ENCODE assay signal across 10 cellular contexts in genomic region chr3:188214442-188214841, GRCh38.
DNase-seq lines count a peak whose midpoint lies in the region; ATAC-seq and TF ChIP-seq lines count a peak whose summit lies in the region.
"Had no signal": no experiment of that assay in that cellular context is flagged by ENCODE, and none has a peak within 500 bp of the region (broad histone marks: within the 10 kb centered on the region; RNA-seq: fewer than 3 reads in every experiment).

No MANE protein-coding gene starts in this region.

- H3K36me3 Mint-ChIP-seq in GM23338 (ENCODE audit: low read depth) = peaks cover under 1% of the 10 kb centered on the region; the same call in 1 of the 3 replicates
- peaks cover 10 to 30% of the 10 kb centered on the region in 2 donors for H3K36me3 Mint-ChIP-seq in stimulated activated naive B cell treated with anti-CD40 and anti-IgM and Interleukin-4, amounts not matched to agents 10 μg/mL and 1 μg/mL and 100 μg/mL, for 72 hours
- H3K36me3 Mint-ChIP-seq in activated naive CD4-positive, alpha-beta T cell treated with anti-CD3 and anti-CD28 coated beads for 36 hours (ENCODE audit: low read depth) = peaks cover 7% of the 10 kb centered on the region
- H3K36me3 Mint-ChIP-seq in activated T-helper 17 cell treated with anti-CD3 and anti-CD28 coated beads, Interleukin-2, amount 50 U/mL, for 72 hours (ENCODE audit: low read depth) = peaks cover 6% of the 10 kb centered on the region

- no peak for TF ChIP-seq POLR2A in Peyer's patch (IDR thresholded peaks at IDR 0.05)

- peaks cover 5% of the 10 kb centered on the region for H3K27me3 Mint-ChIP-seq in GM23338 (ENCODE audit: insufficient read depth, low read depth, poor library complexity)
- no peaks in the 10 kb centered on the region for H3K27me3 Mint-ChIP-seq in stimulated activated naive B cell treated with anti-CD40 and anti-IgM and Interleukin-4, amounts not matched to agents 10 μg/mL and 1 μg/mL and 100 μg/mL, for 72 hours
- no peaks in the 10 kb centered on the region for H3K27me3 Mint-ChIP-seq in activated naive CD4-positive, alpha-beta T cell treated with anti-CD3 and anti-CD28 coated beads for 36 hours (ENCODE audit: low read depth)
- H3K27me3 Mint-ChIP-seq in activated T-helper 17 cell treated with anti-CD3 and anti-CD28 coated beads, Interleukin-2, amount 50 U/mL, for 72 hours = no peaks in the 10 kb centered on the region

- H4K20me1 ChIP-seq in GM23338 (replicated peaks; ENCODE audit: insufficient read depth) = no peaks in the 10 kb centered on the region

- H3F3A ChIP-seq in GM23338 (replicated peaks; ENCODE audit: low read depth) = no peaks in the 10 kb centered on the region

- no peak overlapping the region for H2AFZ ChIP-seq in GM23338

- no peak overlapping the region for H3K27ac ChIP-seq in GM23338 (ENCODE audit: low read depth)
- peak overlapping the region; percentile 21 to 87 (median 58) for H3K27ac ChIP-seq in Peyer's patch

- H3K4me2 ChIP-seq in GM23338 = no peak overlapping the region

- TF ChIP-seq CTCF in GM23338 (conservative IDR thresholded peaks at IDR 0.05; ENCODE audit: low read depth in 2 of 2) (no peak), Peyer's patch (IDR thresholded peaks at IDR 0.05) (no peak)

- H3K9me3 ChIP-seq in Peyer's patch = no peaks in the 10 kb centered on the region

- no peak overlapping the region for H3K4me3 Mint-ChIP-seq in GM23338
- peak overlapping the region; percentile 42 to 64 for H3K4me3 Mint-ChIP-seq in stimulated activated naive B cell treated with anti-CD40 and anti-IgM and Interleukin-4, amounts not matched to agents 10 μg/mL and 1 μg/mL and 100 μg/mL, for 72 hours
- H3K4me3 Mint-ChIP-seq in activated naive CD4-positive, alpha-beta T cell treated with anti-CD3 and anti-CD28 coated beads for 36 hours = no peak overlapping the region
- no peak overlapping the region for H3K4me3 Mint-ChIP-seq in activated T-helper 17 cell treated with anti-CD3 and anti-CD28 coated beads, Interleukin-2, amount 50 U/mL, for 72 hours

- H3K4me3 ChIP-seq in GM23338 (no peak overlapping the region), Peyer's patch (peak overlapping the region in 1 of 4 donors; percentile 36)

- DNase-seq in GM23338 (ENCODE audit: low spot score) (no peak), Peyer's patch (no peak), left ventricle myocardium superior (no peak)
- peak; percentile 9 for DNase-seq in stimulated activated naive B cell treated with anti-CD40 and anti-IgM and Interleukin-4, amounts not matched to agents 10 μg/mL and 1 μg/mL and 100 μg/mL, for 72 hours
- no peak for DNase-seq in activated naive CD4-positive, alpha-beta T cell treated with anti-CD3 and anti-CD28 coated beads for 36 hours
- DNase-seq: midbrain, NCI-H2029 had no signal

- H3K36me3 ChIP-seq in GM23338 (ENCODE audit: insufficient read depth) = no peaks in the 10 kb centered on the region
- no peaks in the 10 kb centered on the region for H3K36me3 ChIP-seq in Peyer's patch

- peaks cover 27% of the 10 kb centered on the region for H3K79me2 ChIP-seq in GM23338 (replicated peaks; ENCODE audit: insufficient read depth)

- H3K9me2 ChIP-seq in GM23338 (ENCODE audit: insufficient read depth) = peaks cover under 1% of the 10 kb centered on the region; the same call in 1 of the 2 replicates

- no peaks in the 10 kb centered on the region for H3K9me3 Mint-ChIP-seq in GM23338
- H3K9me3 Mint-ChIP-seq in stimulated activated naive B cell treated with anti-CD40 and anti-IgM and Interleukin-4, amounts not matched to agents 10 μg/mL and 1 μg/mL and 100 μg/mL, for 72 hours = no peaks in the 10 kb centered on the region
- H3K9me3 Mint-ChIP-seq in activated naive CD4-positive, alpha-beta T cell treated with anti-CD3 and anti-CD28 coated beads for 36 hours = no peaks in the 10 kb centered on the region
- H3K9me3 Mint-ChIP-seq in activated T-helper 17 cell treated with anti-CD3 and anti-CD28 coated beads, Interleukin-2, amount 50 U/mL, for 72 hours = no peaks in the 10 kb centered on the region

- peaks cover 40% of the 10 kb centered on the region for H3K4me1 Mint-ChIP-seq in GM23338
- peaks cover 35 to 74% of the 10 kb centered on the region in 2 donors for H3K4me1 Mint-ChIP-seq in stimulated activated naive B cell treated with anti-CD40 and anti-IgM and Interleukin-4, amounts not matched to agents 10 μg/mL and 1 μg/mL and 100 μg/mL, for 72 hours
- H3K4me1 Mint-ChIP-seq in activated naive CD4-positive, alpha-beta T cell treated with anti-CD3 and anti-CD28 coated beads for 36 hours (ENCODE audit: low read depth) = peaks cover 35% of the 10 kb centered on the region
- peaks cover 11% of the 10 kb centered on the region for H3K4me1 Mint-ChIP-seq in activated T-helper 17 cell treated with anti-CD3 and anti-CD28 coated beads, Interleukin-2, amount 50 U/mL, for 72 hours

- no peak for ATAC-seq in GM23338
- ATAC-seq in left ventricle myocardium superior = peak; percentile 17
- ATAC-seq in stimulated activated naive B cell treated with anti-CD40 and anti-IgM and Interleukin-4, amounts not matched to agents 10 μg/mL and 1 μg/mL and 100 μg/mL, for 72 hours (replicated peaks) = peak; percentile 72 to 75
- ATAC-seq in GM18861 (IDR thresholded peaks at IDR 0.05; ENCODE audit: unreplicated experiment) = no peak
- ATAC-seq in GM19035 (IDR thresholded peaks at IDR 0.05; ENCODE audit: unreplicated experiment) = no peak
- ATAC-seq in activated T-helper 17 cell treated with anti-CD3 and anti-CD28 coated beads, Interleukin-2, amount 50 U/mL, for 72 hours (replicated peaks) = no peak

- CTCF ChIA-PET in activated naive CD4-positive, alpha-beta T cell treated with anti-CD3 and anti-CD28 coated beads for 36 hours (lab: Charles Lee) = interaction anchor here (0.6 kb wide), 1 partner anchor 12 kb away, joined by 3 read pairs; no protein-coding TSS in a partner anchor

- H3K4me1 ChIP-seq in GM23338 (ENCODE audit: insufficient read depth) (peaks cover 3% of the 10 kb centered on the region; the same call in 1 of the 2 replicates), Peyer's patch (peaks cover 0 to 63% (median 3%) of the 10 kb centered on the region in 4 donors)

- intact Hi-C loops in left ventricle myocardium superior (cut with micrococcal nuclease) = no loop called here
- intact Hi-C loops in activated naive CD4-positive, alpha-beta T cell treated with anti-CD3 and anti-CD28 coated beads for 36 hours (cut with micrococcal nuclease) = no loop called here

- no peaks in the 10 kb centered on the region for H3K27me3 ChIP-seq in GM23338 (ENCODE audit: insufficient read depth)
- H3K27me3 ChIP-seq in Peyer's patch = no peaks in the 10 kb centered on the region

- peak overlapping the region; percentile 41; the same call in 1 of the 2 replicates for H3K27ac Mint-ChIP-seq in GM23338
- peak overlapping the region; percentile 95 for H3K27ac Mint-ChIP-seq in stimulated activated naive B cell treated with anti-CD40 and anti-IgM and Interleukin-4, amounts not matched to agents 10 μg/mL and 1 μg/mL and 100 μg/mL, for 72 hours
- no peak overlapping the region for H3K27ac Mint-ChIP-seq in activated naive CD4-positive, alpha-beta T cell treated with anti-CD3 and anti-CD28 coated beads for 36 hours
- H3K27ac Mint-ChIP-seq in activated T-helper 17 cell treated with anti-CD3 and anti-CD28 coated beads, Interleukin-2, amount 50 U/mL, for 72 hours = no peak overlapping the region

TF ChIP-seq in GM23338, 12 proteins besides CTCF, POLR2A, EP300 and RAD21:
- TF ChIP-seq EZH2 (IDR thresholded peaks at IDR 0.05; ENCODE audit: low read depth, unreplicated experiment) (no peak), REST (IDR thresholded peaks at IDR 0.05; ENCODE audit: unreplicated experiment) (no peak), ETS1 (IDR thresholded peaks at IDR 0.05) (no peak), EZH2phosphoT487 (IDR thresholded peaks at IDR 0.05; ENCODE audit: unreplicated experiment) (no peak)

Comparison
In these comparisons a context has a peak if more than half of its experiments do, and no peak if none do; other contexts are left out.
1. ATAC-seq: peak in left ventricle myocardium superior (single experiment) and stimulated activated naive B cell treated with anti-CD40 and anti-IgM and Interleukin-4, amounts not matched to agents 10 μg/mL and 1 μg/mL and 100 μg/mL, for 72 hours (2 of 2); none in GM23338 (single experiment), GM18861 (single experiment), GM19035 (single experiment) and activated T-helper 17 cell treated with anti-CD3 and anti-CD28 coated beads, Interleukin-2, amount 50 U/mL, for 72 hours (single experiment).
2. H3K27ac Mint-ChIP-seq: peak in GM23338 (single experiment) and stimulated activated naive B cell treated with anti-CD40 and anti-IgM and Interleukin-4, amounts not matched to agents 10 μg/mL and 1 μg/mL and 100 μg/mL, for 72 hours (single experiment); none in activated naive CD4-positive, alpha-beta T cell treated with anti-CD3 and anti-CD28 coated beads for 36 hours (single experiment) and activated T-helper 17 cell treated with anti-CD3 and anti-CD28 coated beads, Interleukin-2, amount 50 U/mL, for 72 hours (single experiment).
3. H3K4me3 Mint-ChIP-seq: peak in stimulated activated naive B cell treated with anti-CD40 and anti-IgM and Interleukin-4, amounts not matched to agents 10 μg/mL and 1 μg/mL and 100 μg/mL, for 72 hours (2 of 2); none in GM23338 (single experiment), activated naive CD4-positive, alpha-beta T cell treated with anti-CD3 and anti-CD28 coated beads for 36 hours (single experiment) and activated T-helper 17 cell treated with anti-CD3 and anti-CD28 coated beads, Interleukin-2, amount 50 U/mL, for 72 hours (single experiment).